Comparison of ENCODE assay signal across 7 cellular contexts in the genomic region with DNA sequence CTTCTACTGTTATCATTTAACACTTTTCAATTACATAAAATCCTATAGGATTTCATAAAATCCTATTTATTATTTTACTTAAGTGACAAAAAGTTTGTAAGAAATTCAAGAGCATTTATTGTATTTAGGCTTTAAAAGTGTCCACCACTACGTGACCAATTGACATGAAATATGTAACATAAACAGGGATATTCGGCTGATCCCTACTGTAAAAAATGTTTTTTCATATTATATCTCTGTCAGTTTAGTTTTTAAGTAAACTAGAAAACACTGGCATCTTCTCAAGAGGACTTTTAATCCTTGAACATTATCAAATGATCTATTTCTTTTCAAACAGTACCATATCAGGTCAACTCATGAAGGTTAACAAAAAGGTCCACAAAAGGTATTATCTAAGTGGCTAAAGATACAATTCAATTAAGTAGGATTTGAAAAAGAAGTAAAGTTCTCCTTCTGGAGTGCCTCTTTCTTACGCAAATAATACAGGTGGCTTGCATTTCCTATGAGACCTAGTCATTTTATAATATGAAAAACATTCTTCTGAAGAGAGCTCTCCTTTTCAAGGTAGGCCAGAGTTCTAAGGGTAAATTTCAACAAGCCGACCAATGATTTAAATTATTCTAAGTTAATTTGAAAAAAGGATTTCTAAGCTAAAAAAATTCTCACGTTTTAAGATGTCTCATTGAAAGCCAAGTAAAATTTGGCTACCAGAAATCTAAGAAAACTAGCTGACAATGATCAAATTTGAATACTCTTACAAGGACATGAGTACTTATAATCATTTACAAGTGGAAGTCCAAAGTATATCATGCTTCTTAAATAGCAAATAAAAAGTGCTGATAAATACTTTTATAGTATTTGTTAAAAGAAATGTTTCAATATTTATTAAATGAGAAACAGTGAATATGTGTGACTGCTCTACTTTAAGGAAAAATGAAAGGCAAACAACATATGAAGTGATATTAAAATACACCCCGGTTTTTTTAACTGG.
DNase-seq lines count a peak whose midpoint lies in the region; ATAC-seq and TF ChIP-seq lines count a peak whose summit lies in the region.

No MANE protein-coding gene starts in this region.

- CTCF ChIA-PET in OCI-LY7 (lab: Charles Lee; ENCODE audit: unreplicated experiment), result no interaction called here

- WGBS in ovary, 3 donors, result 1 to 5% (median 2%) methylated on average over 6 of the region's 6 CpGs

- H3K4me1 Mint-ChIP-seq in endothelial cell (ENCODE audit: unreplicated experiment), result peaks cover 4% of the 10 kb centered on the region

- no peak overlapping the region for H2AFZ ChIP-seq in OCI-LY7 (ENCODE audit: low read length)

- peak overlapping the region; percentile 94 for H3K27ac ChIP-seq in OCI-LY7 (ENCODE audit: low read depth, low read length, poor library complexity, severe bottlenecking)
- H3K27ac ChIP-seq in ovary, result peak overlapping the region in 1 of 2 donors; percentile 94

- BruUV-seq in OCI-LY7 (replicated peaks; lab: Mats Ljungman, UMichigan), result no TSS peak

- H3K27me3 Mint-ChIP-seq in endothelial cell (ENCODE audit: unreplicated experiment), result peaks cover 5% of the 10 kb centered on the region

- no peak for TF ChIP-seq POLR2A in ovary (IDR thresholded peaks at IDR 0.05)

- H3K4me3 Mint-ChIP-seq in endothelial cell (ENCODE audit: unreplicated experiment), result peak overlapping the region; percentile 96

- no peaks in the 10 kb centered on the region for H3K27me3 ChIP-seq in ovary

- peak overlapping the region; percentile 60 for H3K4me3 ChIP-seq in GM12865 (ENCODE audit: low read depth, low read length)
- peak overlapping the region; percentile 82 for H3K4me3 ChIP-seq in OCI-LY7 (ENCODE audit: low read depth, low read length, poor library complexity, severe bottlenecking)
- peak overlapping the region; percentile 50 for H3K4me3 ChIP-seq in ovary

- peaks cover 100% of the 10 kb centered on the region for H3K79me2 ChIP-seq in OCI-LY7 (ENCODE audit: insufficient read depth, low read depth, low read length)

- no peaks in the 10 kb centered on the region for H3K9me3 Mint-ChIP-seq in endothelial cell (ENCODE audit: unreplicated experiment)

- H3K36me3 ChIP-seq in OCI-LY7 (ENCODE audit: insufficient read depth, low read length) (peaks cover 35% of the 10 kb centered on the region), ovary (no peaks in the 10 kb centered on the region)

- H3K36me3 Mint-ChIP-seq in endothelial cell (ENCODE audit: low read depth, unreplicated experiment), result no peaks in the 10 kb centered on the region

- TF ChIP-seq CTCF in GM12865 (IDR thresholded peaks at IDR 0.05; ENCODE audit: insufficient read depth, low read depth, low read length, missing control alignments) (no peak), OCI-LY7 (conservative IDR thresholded peaks at IDR 0.05; ENCODE audit: low read length) (no peak), endothelial cell (IDR thresholded peaks at IDR 0.05; ENCODE audit: unreplicated experiment) (no peak), ovary (IDR thresholded peaks at IDR 0.05) (no peak), GM13976 (IDR thresholded peaks at IDR 0.05; ENCODE audit: borderline replicate concordance, control extremely low read depth, extremely low read depth, insufficient read depth, missing control alignments) (no peak)

- no peaks in the 10 kb centered on the region for H3K9me2 ChIP-seq in OCI-LY7 (ENCODE audit: insufficient read depth, low read length)

- TF ChIP-seq EP300 in ovary (IDR thresholded peaks at IDR 0.05), result no peak

- no peak for ATAC-seq in GM18517 (IDR thresholded peaks at IDR 0.05; ENCODE audit: unreplicated experiment)

- H3K4me1 ChIP-seq in OCI-LY7 (ENCODE audit: insufficient read depth, low read length, poor library complexity, severe bottlenecking), result peaks cover 44% of the 10 kb centered on the region
- H3K4me1 ChIP-seq in ovary (ENCODE audit: insufficient read depth), result peaks cover 2% of the 10 kb centered on the region

- in situ Hi-C loops in GM13976 (cut with MboI; ENCODE audit: low sequenced_read_pairs, unreplicated experiment), result no loop called here

- peak overlapping the region; percentile 84 for H3K4me2 ChIP-seq in OCI-LY7 (ENCODE audit: low read length)

- POLR2A ChIA-PET in OCI-LY7 (lab: Charles Lee), result interaction anchor here (0.6 to 5.9 kb wide), 10 partner anchors 9 to 1305 kb away, joined by 3 to 89 read pairs (median 4); no protein-coding TSS in a partner anchor

- peaks cover 7% of the 10 kb centered on the region; the same call in 1 of the 2 replicates for H4K20me1 ChIP-seq in OCI-LY7 (ENCODE audit: insufficient read depth, low read length)

- peak; percentile 26 for DNase-seq in GM12865 (ENCODE audit: low read depth)
- peak; percentile 62 for DNase-seq in OCI-LY7 (ENCODE audit: low spot score)
- DNase-seq in endothelial cell (ENCODE audit: low spot score), result no peak
- no peak for DNase-seq in ovary
- no peak for DNase-seq in SK-N-DZ (ENCODE audit: low spot score)
- DNase-seq in GM13976 (ENCODE audit: low spot score), result no peak

- no peaks in the 10 kb centered on the region for H3K9me3 ChIP-seq in OCI-LY7 (ENCODE audit: low read length)
- H3K9me3 ChIP-seq in ovary, result no peaks in the 10 kb centered on the region

- peak overlapping the region; percentile 99 for H3K27ac Mint-ChIP-seq in endothelial cell (ENCODE audit: unreplicated experiment)

- intact Hi-C loops in OCI-LY7 (cut with micrococcal nuclease; ENCODE audit: unreplicated experiment) (loop anchor here (2.0 to 10.0 kb wide), 9 partner anchors 24 to 1304 kb away; partner anchors contain the start of genes ADO and JMJD1C), ovary (cut with DNase I) (no loop called here)

Comparison
In these comparisons a context has a peak if more than half of its experiments do, and no peak if none do; other contexts are left out.
1. DNase-seq: peak in GM12865 (single experiment) and OCI-LY7 (single experiment); none in endothelial cell (single experiment), ovary (0 of 5), SK-N-DZ (single experiment) and GM13976 (single experiment).
2. Peak in every context shown above with its lines, with median percentiles within 50 percentile points of each other: H3K4me3 ChIP-seq.